In genomic region chr15:68062946-68063345, GRCh38 we compare ENCODE assay signal across 17 cellular contexts.
"Had no signal": no experiment of that assay in that cellular context is flagged by ENCODE, and none has a peak within 500 bp of the region (broad histone marks: within the 10 kb centered on the region; RNA-seq: fewer than 3 reads in every experiment).

No MANE protein-coding gene starts in this region.

- H3K4me1 ChIP-seq: uterus had no signal

- DNase-seq: activated CD4-positive, alpha-beta T cell treated with anti-CD3 and anti-CD28 coated beads, Interleukin-2, amount 50 U/mL, for 4 hours; activated naive CD4-positive, alpha-beta T cell treated with Interleukin-2 at 50 U/mL for 16 hours; activated naive CD8-positive, alpha-beta T cell treated with anti-CD3 and anti-CD28 coated beads, Interleukin-2, amount 50 U/mL, for 24 hours; activated T-cell treated with anti-CD3 and anti-CD28 coated beads for 4 hours; ovary; stimulated activated CD4-positive, alpha-beta T cell treated with anti-CD3 and anti-CD28 coated beads, Interleukin-12 subunit alpha, Interleukin-12 subunit beta, amount 100 ng/mL, for 4 hours; stimulated activated CD4-positive, alpha-beta T cell treated with anti-CD3 and anti-CD28 coated beads, Interleukin-2, amount 100 ng/mL, for 24 hours; thyroid gland; uterus had no signal

- H3K4me3 Mint-ChIP-seq: activated naive CD8-positive, alpha-beta T cell treated with anti-CD3 and anti-CD28 coated beads, Interleukin-2, amount 50 U/mL, for 24 hours; memory B cell; neural crest cell; stimulated activated effector memory CD8-positive, alpha-beta T cell treated with anti-CD3 and anti-CD28 coated beads, Interleukin-12 subunit alpha, Interleukin-12 subunit beta, amount 100 ng/mL, for 72 hours; T-helper 2 cell treated with Interferon-gamma antibody and Interleukin-4, amounts not matched to agents 5 μg/mL and 100 μg/mL, for 36 hours had no signal

- H3K27ac Mint-ChIP-seq: activated naive CD8-positive, alpha-beta T cell treated with anti-CD3 and anti-CD28 coated beads, Interleukin-2, amount 50 U/mL, for 24 hours; memory B cell; stimulated activated effector memory CD8-positive, alpha-beta T cell treated with anti-CD3 and anti-CD28 coated beads, Interleukin-12 subunit alpha, Interleukin-12 subunit beta, amount 100 ng/mL, for 72 hours; T-helper 2 cell treated with Interferon-gamma antibody and Interleukin-4, amounts not matched to agents 5 μg/mL and 100 μg/mL, for 36 hours had no signal

- H3K27me3 ChIP-seq: hepatocyte, ovary, thyroid gland, uterus had no signal

- H3K27me3 Mint-ChIP-seq: activated naive CD8-positive, alpha-beta T cell treated with anti-CD3 and anti-CD28 coated beads, Interleukin-2, amount 50 U/mL, for 24 hours; memory B cell had no signal

- ATAC-seq: activated CD4-positive, CD25-positive, alpha-beta regulatory T cell treated with anti-CD3 and anti-CD28 coated beads, Interleukin-2, amount 50 U/mL, for 24 hours; activated naive CD8-positive, alpha-beta T cell treated with anti-CD3 and anti-CD28 coated beads, Interleukin-2, amount 50 U/mL, for 24 hours; esophagus mucosa; left lobe of liver; stimulated activated effector memory CD8-positive, alpha-beta T cell treated with anti-CD3 and anti-CD28 coated beads, Interleukin-12 subunit alpha, Interleukin-12 subunit beta, amount 100 ng/mL, for 72 hours had no signal

- H3K9me3 ChIP-seq: ovary, thyroid gland, uterus had no signal

- H2AFZ ChIP-seq: hepatocyte had no signal

- H3K27ac ChIP-seq: hepatocyte, ovary, thyroid gland, uterus had no signal

- H3K4me2 ChIP-seq: hepatocyte had no signal

- H3K36me3 ChIP-seq: ovary, thyroid gland, uterus had no signal

- H3K9me3 Mint-ChIP-seq: activated naive CD8-positive, alpha-beta T cell treated with anti-CD3 and anti-CD28 coated beads, Interleukin-2, amount 50 U/mL, for 24 hours; memory B cell; neural crest cell; stimulated activated effector memory CD8-positive, alpha-beta T cell treated with anti-CD3 and anti-CD28 coated beads, Interleukin-12 subunit alpha, Interleukin-12 subunit beta, amount 100 ng/mL, for 72 hours; T-helper 2 cell treated with Interferon-gamma antibody and Interleukin-4, amounts not matched to agents 5 μg/mL and 100 μg/mL, for 36 hours had no signal

- H3K4me3 ChIP-seq: hepatocyte, ovary, thyroid gland, uterus had no signal
